ENCODE assay signal across 13 cellular contexts in the genomic region with DNA sequence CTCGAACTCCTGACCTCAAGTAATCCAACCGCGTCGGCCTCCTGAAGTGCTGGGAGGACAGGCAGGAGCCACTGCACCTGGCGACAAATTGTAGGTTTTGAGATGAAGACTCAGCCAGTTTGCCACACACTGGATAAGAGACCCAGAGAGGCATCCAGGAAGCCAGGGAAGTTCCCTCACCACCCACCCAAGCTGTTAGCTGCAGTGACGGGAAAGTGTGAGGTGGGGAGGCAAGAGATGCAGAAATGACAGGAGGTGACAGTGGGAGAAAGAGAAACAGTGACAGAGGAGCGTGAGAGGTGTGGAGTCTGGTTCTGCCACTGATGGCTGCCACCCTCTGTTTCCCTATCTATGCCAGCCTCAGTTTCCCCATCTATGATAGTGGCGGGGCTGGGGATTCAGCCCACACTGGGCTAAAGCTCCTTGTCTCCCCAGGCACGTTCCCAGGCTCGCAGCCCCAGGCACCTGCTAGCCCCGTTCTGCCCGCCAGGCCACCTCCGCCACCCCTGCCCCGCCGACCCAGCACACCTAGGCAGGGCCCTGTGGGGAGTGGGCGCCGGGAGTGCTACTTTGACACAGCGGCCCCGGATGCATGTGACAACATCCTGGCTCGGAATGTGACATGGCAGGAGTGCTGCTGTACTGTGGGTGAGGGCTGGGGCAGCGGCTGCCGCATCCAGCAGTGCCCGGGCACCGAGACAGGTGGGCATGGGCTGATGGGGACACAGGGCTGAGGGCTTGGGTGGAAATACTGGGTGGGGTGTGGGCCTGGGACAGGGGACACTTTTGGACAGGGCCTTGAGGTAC.
"Had no signal": no experiment of that assay in that cellular context is flagged by ENCODE, and none has a peak within 500 bp of the region (broad histone marks: within the 10 kb centered on the region; RNA-seq: fewer than 3 reads in every experiment).

No MANE protein-coding gene starts in this region.

- H3K9me3 Mint-ChIP-seq: activated T-cell treated with anti-CD3 and anti-CD28 coated beads, Interleukin-2, amount 50 U/mL, for 72 hours; memory B cell; nephron had no signal

- ATAC-seq: activated CD8-positive, alpha-beta memory T cell treated with anti-CD3 and anti-CD28 coated beads, Interleukin-2, amount 10 ng/mL, durations not matched to agents 7 days and 5 days; activated T-cell treated with anti-CD3 and anti-CD28 coated beads, Interleukin-2, amount 50 U/mL, for 72 hours; psoas muscle; upper lobe of right lung had no signal

- DNase-seq: activated CD4-positive, alpha-beta T cell treated with anti-CD3 and anti-CD28 coated beads, Interleukin-2, amount 50 U/mL, for 1 hour; activated CD8-positive, alpha-beta memory T cell treated with anti-CD3 and anti-CD28 coated beads, Interleukin-2, amount 10 ng/mL, durations not matched to agents 7 days and 5 days; activated T-cell treated with anti-CD3 and anti-CD28 coated beads, Interleukin-2, amount 50 U/mL, for 72 hours; left ventricle myocardium inferior; psoas muscle; sigmoid colon; stimulated activated CD4-positive, alpha-beta T cell treated with anti-CD3 and anti-CD28 coated beads, Interleukin-2, amount 100 ng/mL, for 24 hours; stimulated activated naive CD4-positive, alpha-beta T cell treated with Interleukin-2 at 50 U/mL for 16 hours; T-helper 1 cell; upper lobe of right lung had no signal

- H3K9me3 ChIP-seq: left ventricle myocardium inferior, psoas muscle, sigmoid colon, upper lobe of right lung had no signal

- H3K27ac ChIP-seq: left ventricle myocardium inferior, psoas muscle, upper lobe of right lung had no signal

- H3K4me3 ChIP-seq: left ventricle myocardium inferior, psoas muscle, sigmoid colon, upper lobe of right lung had no signal

- H3K27me3 ChIP-seq: sigmoid colon, upper lobe of right lung had no signal

- H3K4me3 Mint-ChIP-seq: activated CD8-positive, alpha-beta memory T cell treated with anti-CD3 and anti-CD28 coated beads, Interleukin-2, amount 10 ng/mL, durations not matched to agents 7 days and 5 days; activated naive CD8-positive, alpha-beta T cell; activated T-cell treated with anti-CD3 and anti-CD28 coated beads, Interleukin-2, amount 50 U/mL, for 72 hours; memory B cell; nephron had no signal

- H3K27ac Mint-ChIP-seq: activated CD8-positive, alpha-beta memory T cell treated with anti-CD3 and anti-CD28 coated beads, Interleukin-2, amount 10 ng/mL, durations not matched to agents 7 days and 5 days; memory B cell had no signal

- H3K4me1 ChIP-seq: psoas muscle, upper lobe of right lung had no signal

- H3K27me3 Mint-ChIP-seq: activated CD8-positive, alpha-beta memory T cell treated with anti-CD3 and anti-CD28 coated beads, Interleukin-2, amount 10 ng/mL, durations not matched to agents 7 days and 5 days; activated naive CD8-positive, alpha-beta T cell; memory B cell had no signal
